In genomic region chr2:226832076-226832475, GRCh38 we compare ENCODE assay signal across 24 cellular contexts. TPM values are rescaled to one million over a fixed set of nuclear protein-coding genes. Genes with fewer than 3 reads are reported as not detected.
DNase-seq lines count a peak whose midpoint lies in the region; ATAC-seq and TF ChIP-seq lines count a peak whose summit lies in the region.
"Had no signal": no experiment of that assay in that cellular context is flagged by ENCODE, and none has a peak within 500 bp of the region (broad histone marks: within the 10 kb centered on the region; RNA-seq: fewer than 3 reads in every experiment).

No MANE protein-coding gene starts in this region.

- no peak for TF ChIP-seq EP300 in SK-N-SH (IDR thresholded peaks at IDR 0.05; ENCODE audit: borderline replicate concordance in 1 of 2, low read depth in 1 of 2, low read length in 1 of 2)

- H3K9me3 ChIP-seq in SU-DHL-6 (ENCODE audit: insufficient read depth, low read length) (no peaks in the 10 kb centered on the region), SK-N-SH (no peaks in the 10 kb centered on the region; the same call in 1 of the 2 replicates)
- H3K9me3 ChIP-seq: BLaER1, HAP-1 had no signal

- peaks cover 47% of the 10 kb centered on the region for H3K4me1 Mint-ChIP-seq in activated naive CD4-positive, alpha-beta T cell treated with anti-CD3 and anti-CD28 coated beads, Interleukin-2, amount 50 U/mL, for 24 hours

- peak overlapping the region; percentile 85 for H3K27ac Mint-ChIP-seq in activated naive CD4-positive, alpha-beta T cell treated with anti-CD3 and anti-CD28 coated beads, Interleukin-2, amount 50 U/mL, for 24 hours
- H3K27ac Mint-ChIP-seq: CD4-positive, CD25-positive, alpha-beta regulatory T cell; HFFc6 had no signal

- peaks cover 48% of the 10 kb centered on the region for H3F3A ChIP-seq in SU-DHL-6 (ENCODE audit: insufficient read depth)
- peaks cover 13% of the 10 kb centered on the region for H3F3A ChIP-seq in SK-N-SH (replicated peaks; ENCODE audit: insufficient read depth)

- H3K36me3 ChIP-seq in SU-DHL-6 (ENCODE audit: low read length) (peaks cover 33% of the 10 kb centered on the region), SK-N-SH (replicated peaks in 1 of 2; ENCODE audit: control insufficient read depth in 1 of 2, insufficient read depth in 2 of 2, low read length in 1 of 2) (no peaks in the 10 kb centered on the region)
- H3K36me3 ChIP-seq: BLaER1, HAP-1 had no signal

- peaks cover 66% of the 10 kb centered on the region for H3K79me2 ChIP-seq in SU-DHL-6 (ENCODE audit: insufficient read depth, low read length)
- H3K79me2 ChIP-seq in SK-N-SH (ENCODE audit: insufficient read depth), result peaks cover 8% of the 10 kb centered on the region

- H3K4me1 ChIP-seq in SK-N-SH (ENCODE audit: control insufficient read depth in 1 of 2, insufficient read depth in 2 of 2, low read depth in 1 of 2, low read length in 1 of 2), result peaks cover 1 to 8% of the 10 kb centered on the region in 2 experiments; a peak in 3 of 4 replicates
- H3K4me1 ChIP-seq: HAP-1 had no signal

- no peak overlapping the region for H3K27ac ChIP-seq in SU-DHL-6 (ENCODE audit: low read depth, low read length)
- H3K27ac ChIP-seq in SK-N-SH (ENCODE audit: low read depth in 2 of 2, low read length in 1 of 2), result no peak overlapping the region
- H3K27ac ChIP-seq: BLaER1, RWPE1 had no signal

- intact Hi-C loops in Right ventricle myocardium superior (cut with DNase I), result no loop called here

- POLR2A ChIA-PET in SK-N-SH (lab: Yijun Ruan, JAX), result no interaction called here

- H3K9me3 Mint-ChIP-seq in activated naive CD4-positive, alpha-beta T cell treated with anti-CD3 and anti-CD28 coated beads, Interleukin-2, amount 50 U/mL, for 24 hours, result peaks cover 6% of the 10 kb centered on the region
- H3K9me3 Mint-ChIP-seq: CD4-positive, CD25-positive, alpha-beta regulatory T cell; HFFc6 had no signal

- H3K4me2 ChIP-seq in SU-DHL-6 (ENCODE audit: low read depth, low read length, poor library complexity, severe bottlenecking) (peak overlapping the region; percentile 96), SK-N-SH (no peak overlapping the region)
- H3K4me2 ChIP-seq: BLaER1 had no signal

- H4K20me1 ChIP-seq in SU-DHL-6 (ENCODE audit: low read depth, low read length) (0 out of 2 replicates have a peak, but pooled peaks cover 14% of the 10 kb centered on the region), SK-N-SH (ENCODE audit: insufficient read depth) (no peaks in the 10 kb centered on the region)
- H4K20me1 ChIP-seq: BLaER1 had no signal

- CTCF ChIA-PET in SK-N-SH (lab: Yijun Ruan, JAX), result interaction anchor here (1.3 kb wide), 1 partner anchor 201 kb away, joined by 3 read pairs; no protein-coding TSS in a partner anchor

- H3K4me3 ChIP-seq in SU-DHL-6 (ENCODE audit: insufficient read depth, low read length, poor library complexity, severe bottlenecking) (no peak overlapping the region), fibroblast of mammary gland (ENCODE audit: control insufficient read depth, low read depth, low read length) (no peak overlapping the region), SK-N-SH (ENCODE audit: low read depth in 2 of 2, low read length in 1 of 2) (no peak overlapping the region)
- H3K4me3 ChIP-seq: BLaER1, HAP-1 had no signal

- ATAC-seq in Right ventricle myocardium superior (ENCODE audit: poor library complexity), result no peak
- ATAC-seq: SK-N-SH treated with all-trans-retinoic acid at 6 μM for 48 hours had no signal

- H3K9ac ChIP-seq in SU-DHL-6 (ENCODE audit: low read length), result no peak overlapping the region
- no peak overlapping the region for H3K9ac ChIP-seq in SK-N-SH
- H3K9ac ChIP-seq: BLaER1 had no signal

- no peak overlapping the region for H2AFZ ChIP-seq in SU-DHL-6 (ENCODE audit: low read depth, low read length, severe bottlenecking)
- no peak overlapping the region for H2AFZ ChIP-seq in SK-N-SH (ENCODE audit: low read depth)

- TF ChIP-seq CTCF in SU-DHL-6 (IDR thresholded peaks at IDR 0.05; ENCODE audit: insufficient read depth, low read length, poor library complexity, severe bottlenecking), result no peak
- TF ChIP-seq CTCF in fibroblast of mammary gland (conservative IDR thresholded peaks at IDR 0.05; ENCODE audit: control insufficient read depth, insufficient read depth, low read depth, low read length), result no peak
- TF ChIP-seq CTCF in SK-N-SH (IDR thresholded peaks at IDR 0.05), result no peak

- peak overlapping the region; percentile 23 for H3K4me3 Mint-ChIP-seq in activated naive CD4-positive, alpha-beta T cell treated with anti-CD3 and anti-CD28 coated beads, Interleukin-2, amount 50 U/mL, for 24 hours
- H3K4me3 Mint-ChIP-seq: HFFc6 had no signal

- no peaks in the 10 kb centered on the region for H3K9me2 ChIP-seq in SU-DHL-6 (replicated peaks; ENCODE audit: insufficient read depth, low read length)
- no peaks in the 10 kb centered on the region for H3K9me2 ChIP-seq in SK-N-SH

- H3K36me3 Mint-ChIP-seq in activated naive CD4-positive, alpha-beta T cell treated with anti-CD3 and anti-CD28 coated beads, Interleukin-2, amount 50 U/mL, for 24 hours, result peaks cover 13% of the 10 kb centered on the region

- TF ChIP-seq RAD21 in SK-N-SH (IDR thresholded peaks at IDR 0.05; ENCODE audit: low read length), result no peak

- no peak for DNase-seq in activated naive CD4-positive, alpha-beta T cell treated with anti-CD3 and anti-CD28 coated beads, Interleukin-2, amount 50 U/mL, for 16 hours
- DNase-seq in fibroblast of mammary gland (ENCODE audit: low read depth), result peak; percentile 50
- DNase-seq in activated CD4-positive, CD25-positive, alpha-beta regulatory T cell (lab: John Stamatoyannopoulos, UW), result no peak
- no peak for DNase-seq in SK-N-SH
- no peak for DNase-seq in Right ventricle myocardium superior
- DNase-seq: 8988T; CD4-positive, CD25-positive, alpha-beta regulatory T cell; DMS53; GOT3; HFFc6; KBM-7; NCI-H1048; NCI-H1417; NCI-H1694; NCI-H2029 treated with DMSO at 0.1 percent for 48 hours; NCI-H446 treated with DMSO at 0.1 percent for 48 hours; NCI-H526; SIG-M5 had no signal

- H3K27me3 Mint-ChIP-seq in activated naive CD4-positive, alpha-beta T cell treated with anti-CD3 and anti-CD28 coated beads, Interleukin-2, amount 50 U/mL, for 24 hours, result no peaks in the 10 kb centered on the region
- H3K27me3 Mint-ChIP-seq: CD4-positive, CD25-positive, alpha-beta regulatory T cell had no signal

- H3K27me3 ChIP-seq in SU-DHL-6 (ENCODE audit: low read length) (no peaks in the 10 kb centered on the region), SK-N-SH (ENCODE audit: insufficient read depth) (no peaks in the 10 kb centered on the region)
- H3K27me3 ChIP-seq: BLaER1 had no signal

TF ChIP-seq in SK-N-SH, 30 proteins besides CTCF, POLR2A, EP300 and RAD21 (continues in another document):
- no peak for TF ChIP-seq GATA2 (CRISPR knock-in tag; IDR thresholded peaks at IDR 0.05)
- no peak for TF ChIP-seq NRF1 (IDR thresholded peaks at IDR 0.05; ENCODE audit: low read depth, low read length)
- TF ChIP-seq TEAD4 (IDR thresholded peaks at IDR 0.05; ENCODE audit: borderline replicate concordance, insufficient read depth), result no peak
- TF ChIP-seq FOXM1 (IDR thresholded peaks at IDR 0.05; ENCODE audit: low read depth), result no peak
- TF ChIP-seq TCF12 (IDR thresholded peaks at IDR 0.05), result no peak
- TF ChIP-seq IRF3 (IDR thresholded peaks at IDR 0.05; ENCODE audit: low read depth, low read length), result no peak
- no peak for TF ChIP-seq ZBTB33 (IDR thresholded peaks at IDR 0.05; ENCODE audit: borderline replicate concordance, low read depth)
- TF ChIP-seq FOSL2 (IDR thresholded peaks at IDR 0.05; ENCODE audit: borderline replicate concordance, low read depth), result no peak
- no peak for TF ChIP-seq CHD2 (IDR thresholded peaks at IDR 0.05; ENCODE audit: low read length, partially characterized antibody)
- TF ChIP-seq RFX5 (IDR thresholded peaks at IDR 0.05; ENCODE audit: low read length), result no peak
- no peak for TF ChIP-seq PBX3 (IDR thresholded peaks at IDR 0.05)

RNA-seq across cellular contexts. Expression of gene RHBDD1, which starts 3.8 kb away (rescaled TPM):
- 10.3 and 10.8 TPM in 2 replicates for polyA plus RNA-seq in SK-N-SH (2012; rRNA removed)
- 10.6 and 11.0 TPM in 2 replicates for polyA plus RNA-seq in SK-N-SH (2012; cell fraction: cytosol; rRNA removed)
- polyA plus RNA-seq in SK-N-SH (2012; cell fraction: nucleus; rRNA removed), result 7.6 and 11.7 TPM in 2 replicates
- 29.5 TPM for total RNA-seq in Right ventricle myocardium superior

RNA-seq across cellular contexts. Expression of gene IRS1, which starts 32.5 kb away (rescaled TPM):
- polyA plus RNA-seq in SK-N-SH (2012; rRNA removed), result 15.8 and 16.5 TPM in 2 replicates
- polyA plus RNA-seq in SK-N-SH (2012; cell fraction: cytosol; rRNA removed), result 10.2 and 14.6 TPM in 2 replicates
- polyA plus RNA-seq in SK-N-SH (2012; cell fraction: nucleus; rRNA removed), result 11.7 and 14.7 TPM in 2 replicates
- total RNA-seq in Right ventricle myocardium superior, result 17.6 TPM
